ENCODE assay signal across 24 cellular contexts in genomic region chr4:159216834-159217233, GRCh38.
DNase-seq lines count a peak whose midpoint lies in the region; ATAC-seq and TF ChIP-seq lines count a peak whose summit lies in the region.
"Had no signal": no experiment of that assay in that cellular context is flagged by ENCODE, and none has a peak within 500 bp of the region (broad histone marks: within the 10 kb centered on the region; RNA-seq: fewer than 3 reads in every experiment).

No MANE protein-coding gene starts in this region.

- no peak overlapping the region for H3K4me3 ChIP-seq in left lung
- H3K4me3 ChIP-seq: SJSA1 had no signal

- no peaks in the 10 kb centered on the region for H3K27me3 ChIP-seq in left lung
- H3K27me3 ChIP-seq: BE2C, SJSA1 had no signal

- peak; percentile 51 for DNase-seq in NCI-H345 (lab: John Stamatoyannopoulos, UW)
- DNase-seq in NCI-H345 treated with DMSO at 0.1 percent for 48 hours (lab: John Stamatoyannopoulos, UW; ENCODE audit: unreplicated experiment), result no peak
- DNase-seq in DMS79 (lab: John Stamatoyannopoulos, UW), result peak; percentile 14
- peak; percentile 15 for DNase-seq in NCI-H1436 (lab: John Stamatoyannopoulos, UW)
- no peak for DNase-seq in left lung
- DNase-seq in hypothalamus (lab: John Stamatoyannopoulos, UW), result no peak
- no peak for DNase-seq in activated naive CD4-positive, alpha-beta T cell treated with anti-CD3 and anti-CD28 coated beads, Interleukin-2, amount 50 U/mL, for 16 hours
- DNase-seq: 8988T; ACHN; BE2C; CD8-positive, alpha-beta memory T cell; DMS 273 treated with DMSO at 0.1 percent for 48 hours; DND-41; MM.1S; NCI-H146; NCI-H1930; NCI-H446 treated with DMSO at 0.1 percent for 48 hours; NCI-H526; NCI-H82; NK-92 treated with Interleukin-12 subunit alpha and Interleukin-12 subunit beta, amount 100 ng/mL, for 24 hours; PC-3 had no signal

- ATAC-seq in left lung, result peak; percentile 66
- ATAC-seq: PC-3 had no signal

- H3K36me3 ChIP-seq in left lung, result no peaks in the 10 kb centered on the region
- H3K36me3 ChIP-seq: BE2C, SJSA1 had no signal

- no peaks in the 10 kb centered on the region for H3K9me3 ChIP-seq in left lung
- H3K9me3 ChIP-seq: BE2C, SJSA1 had no signal

- TF ChIP-seq CTCF in left lung (IDR thresholded peaks at IDR 0.05), result no peak

- intact Hi-C loops in left lung (cut with DNase I), result no loop called here

- peaks cover 0 to 13% of the 10 kb centered on the region in 2 donors for H3K4me1 ChIP-seq in left lung
- H3K4me1 ChIP-seq: BE2C, SJSA1 had no signal

- no peak overlapping the region for H3K27ac ChIP-seq in left lung
- H3K27ac ChIP-seq: HL-60, KMS-11, SJSA1 had no signal

Comparison
In these comparisons a context has a peak if more than half of its experiments do, and no peak if none do; other contexts are left out.
1. DNase-seq: peak in NCI-H345 (single experiment), DMS79 (single experiment) and NCI-H1436 (single experiment); none in NCI-H345 treated with DMSO at 0.1 percent for 48 hours (single experiment), left lung (0 of 2), hypothalamus (0 of 51) and activated naive CD4-positive, alpha-beta T cell treated with anti-CD3 and anti-CD28 coated beads, Interleukin-2, amount 50 U/mL, for 16 hours (single experiment).